13 cellular contexts compared by ENCODE assay signal in the genomic region with DNA sequence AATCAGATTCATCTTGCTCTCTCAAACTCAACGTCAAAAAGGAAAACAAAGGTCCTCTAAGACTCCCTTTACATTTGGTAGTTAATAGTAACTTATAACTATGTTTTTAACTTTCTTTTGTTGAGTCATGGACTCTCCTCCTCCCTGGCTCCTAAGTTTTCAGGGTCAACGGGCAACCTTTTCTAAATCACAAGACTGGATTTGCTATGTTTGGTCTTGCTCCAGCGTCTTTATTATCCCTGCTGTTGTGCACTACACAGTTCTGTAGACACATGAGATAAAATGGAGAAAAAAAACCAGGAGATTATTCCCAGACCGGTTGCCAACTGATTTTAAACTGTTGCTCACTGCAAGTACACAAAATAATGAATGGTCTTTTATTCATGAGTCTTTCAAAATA. TPM values are rescaled to one million over a fixed set of nuclear protein-coding genes. Genes with fewer than 3 reads are reported as not detected.
DNase-seq lines count a peak whose midpoint lies in the region; ATAC-seq, FAIRE-seq and TF ChIP-seq lines count a peak whose summit lies in the region.
"Had no signal": no experiment of that assay in that cellular context is flagged by ENCODE, and none has a peak within 500 bp of the region (broad histone marks: within the 10 kb centered on the region; RNA-seq: fewer than 3 reads in every experiment).

No MANE protein-coding gene starts in this region.

- H3K79me2 ChIP-seq in SK-N-SH (ENCODE audit: insufficient read depth) (peaks cover 31% of the 10 kb centered on the region), hepatocyte (peaks cover 30% of the 10 kb centered on the region)

- peaks cover 0 to 8% of the 10 kb centered on the region in 2 experiments; a peak in 3 of 4 replicates for H3K4me1 ChIP-seq in SK-N-SH (ENCODE audit: control insufficient read depth in 1 of 2, insufficient read depth in 2 of 2, low read depth in 1 of 2, low read length in 1 of 2)
- peaks cover 24 to 27% of the 10 kb centered on the region in 2 donors for H3K4me1 ChIP-seq in adrenal gland (replicated peaks in 1 of 2)
- H3K4me1 ChIP-seq in hepatocyte (ENCODE audit: insufficient read depth): peaks cover 24% of the 10 kb centered on the region
- peaks cover 3 to 9% of the 10 kb centered on the region in 2 donors for H3K4me1 ChIP-seq in small intestine (ENCODE audit: control insufficient read depth in 2 of 2, insufficient read depth in 1 of 2, low read depth in 1 of 2, low read length in 1 of 2)

- DNase-seq in SK-N-SH (no peak), adrenal gland (peak in 3 of 7 donors; percentile 33 to 59 (median 35)), hepatocyte (ENCODE audit: low spot score) (peak; percentile 32), small intestine (peak; percentile 44), NCI-H446 (lab: John Stamatoyannopoulos, UW) (no peak)
- DNase-seq: 8988T; activated gamma-delta T cell; effector CD8-positive, alpha-beta T cell; NCI-H146 had no signal

- intact Hi-C loops in adrenal gland (cut with DNase I): loop anchor here in 1 of 2 donors (10.0 kb wide), 1 partner anchor 106 kb away; no protein-coding TSS in a partner anchor

- H3K27ac ChIP-seq in SK-N-SH (ENCODE audit: low read depth in 2 of 2, low read length in 1 of 2): no peak overlapping the region
- peak overlapping the region in 4 of 5 donors; percentile 15 to 100 (median 74) for H3K27ac ChIP-seq in adrenal gland
- peak overlapping the region; percentile 99 for H3K27ac ChIP-seq in hepatocyte
- H3K27ac ChIP-seq in small intestine (ENCODE audit: low read depth in 1 of 2, low read length in 1 of 2): peak overlapping the region in 1 of 2 donors; percentile 60

- no peaks in the 10 kb centered on the region for H3K9me2 ChIP-seq in SK-N-SH
- no peaks in the 10 kb centered on the region for H3K9me2 ChIP-seq in hepatocyte (replicated peaks; ENCODE audit: insufficient read depth)

- H3K4me2 ChIP-seq in SK-N-SH: no peak overlapping the region
- peak overlapping the region; percentile 44 for H3K4me2 ChIP-seq in hepatocyte

- H3K4me3 ChIP-seq in SK-N-SH (ENCODE audit: low read depth in 2 of 2, low read length in 1 of 2) (no peak overlapping the region), adrenal gland (no peak overlapping the region), hepatocyte (no peak overlapping the region), small intestine (ENCODE audit: low read depth in 1 of 2, low read length in 2 of 2) (no peak overlapping the region)

- FAIRE-seq in small intestine (lab: Jason Lieb, UNC): no peak
- FAIRE-seq: GM18507 had no signal

- H3F3A ChIP-seq in SK-N-SH (replicated peaks; ENCODE audit: insufficient read depth): peaks cover 17% of the 10 kb centered on the region

- H3K36me3 ChIP-seq in SK-N-SH (replicated peaks in 1 of 2; ENCODE audit: control insufficient read depth in 1 of 2, insufficient read depth in 2 of 2, low read length in 1 of 2): no peaks in the 10 kb centered on the region
- H3K36me3 ChIP-seq in adrenal gland (replicated peaks in 1 of 2): no peaks in the 10 kb centered on the region
- H3K36me3 ChIP-seq in hepatocyte (replicated peaks; ENCODE audit: insufficient read depth, low read depth): no peaks in the 10 kb centered on the region
- no peaks in the 10 kb centered on the region for H3K36me3 ChIP-seq in small intestine (ENCODE audit: control insufficient read depth in 2 of 2, insufficient read depth in 2 of 2, low read length in 2 of 2)

- H2AFZ ChIP-seq in SK-N-SH (ENCODE audit: low read depth) (peak overlapping the region; percentile 50; the same call in 1 of the 2 replicates), hepatocyte (peak overlapping the region; percentile 21)

- TF ChIP-seq POLR2A in adrenal gland (IDR thresholded peaks at IDR 0.05): no peak

- H3K9me3 ChIP-seq in SK-N-SH (no peaks in the 10 kb centered on the region), adrenal gland (replicated peaks in 1 of 3) (no peaks in the 10 kb centered on the region), hepatocyte (ENCODE audit: low read depth) (no peaks in the 10 kb centered on the region), small intestine (ENCODE audit: control insufficient read depth, low read depth) (no peaks in the 10 kb centered on the region)

- no peak for TF ChIP-seq EP300 in SK-N-SH (IDR thresholded peaks at IDR 0.05; ENCODE audit: borderline replicate concordance in 1 of 2, low read depth in 1 of 2, low read length in 1 of 2)

- no peak overlapping the region for H3K9ac ChIP-seq in SK-N-SH

- POLR2A ChIA-PET in SK-N-SH (lab: Yijun Ruan, JAX): no interaction called here

- no peak for TF ChIP-seq RAD21 in SK-N-SH (IDR thresholded peaks at IDR 0.05; ENCODE audit: low read length)

- 85% methylated on average over 4 of the region's 4 CpGs for WGBS in SK-N-SH (ENCODE audit: low lambda C conversion rate)
- WGBS in adrenal gland, 4 donors: 17 to 32% (median 24%) methylated on average over 4 of the region's 4 CpGs
- WGBS in hepatocyte (ENCODE audit: low lambda C conversion rate, missing lambda C conversion rate): 32% methylated on average over 4 of the region's 4 CpGs
- 17 to 43% (median 25%) methylated on average over 4 of the region's 4 CpGs for WGBS in small intestine, 3 donors

- CTCF ChIA-PET in SK-N-SH (lab: Yijun Ruan, JAX): interaction anchor here (1.1 kb wide), 1 partner anchor 136 kb away, joined by 3 read pairs; the partner anchor contains the start of gene MED4

- no peak for ATAC-seq in SK-N-SH treated with all-trans-retinoic acid at 6 μM for 48 hours
- ATAC-seq in HG03139 (IDR thresholded peaks at IDR 0.05; ENCODE audit: unreplicated experiment): no peak
- no peak for ATAC-seq in HG03135 (IDR thresholded peaks at IDR 0.05; ENCODE audit: unreplicated experiment)

- no peaks in the 10 kb centered on the region for H3K27me3 ChIP-seq in SK-N-SH (ENCODE audit: insufficient read depth)
- H3K27me3 ChIP-seq in adrenal gland: no peaks in the 10 kb centered on the region
- no peaks in the 10 kb centered on the region for H3K27me3 ChIP-seq in hepatocyte
- no peaks in the 10 kb centered on the region for H3K27me3 ChIP-seq in small intestine (ENCODE audit: control insufficient read depth in 2 of 2, insufficient read depth in 2 of 2, low read length in 2 of 2)

- peaks cover 6% of the 10 kb centered on the region; the same call in 1 of the 2 replicates for H4K20me1 ChIP-seq in SK-N-SH (ENCODE audit: insufficient read depth)
- H4K20me1 ChIP-seq in hepatocyte (ENCODE audit: insufficient read depth, poor library complexity, severe bottlenecking): peaks cover 11% of the 10 kb centered on the region

- TF ChIP-seq CTCF in SK-N-SH (IDR thresholded peaks at IDR 0.05) (no peak), adrenal gland (IDR thresholded peaks at IDR 0.05) (no peak), hepatocyte (IDR thresholded peaks at IDR 0.05; ENCODE audit: poor library complexity) (no peak)

TF ChIP-seq in SK-N-SH, 30 proteins besides CTCF, POLR2A, EP300 and RAD21:
- no peak for TF ChIP-seq TAF1 (IDR thresholded peaks at IDR 0.05; ENCODE audit: borderline replicate concordance, low read depth, low read length)
- no peak for TF ChIP-seq TEAD4 (IDR thresholded peaks at IDR 0.05; ENCODE audit: borderline replicate concordance, insufficient read depth)
- no peak for TF ChIP-seq NRF1 (IDR thresholded peaks at IDR 0.05; ENCODE audit: low read depth, low read length)

TF ChIP-seq in SK-N-SH treated with all-trans-retinoic acid at 6 μM for 48 hours, 23 proteins besides CTCF, POLR2A, EP300 and RAD21 (continues in another document):
- TF ChIP-seq OSR1 (CRISPR knock-in tag; IDR thresholded peaks at IDR 0.05) (no peak), ARNTL (CRISPR knock-in tag; IDR thresholded peaks at IDR 0.05; ENCODE audit: borderline replicate concordance, low read depth) (no peak), CSRNP3 (CRISPR knock-in tag; IDR thresholded peaks at IDR 0.05) (no peak), BACH2 (CRISPR knock-in tag; IDR thresholded peaks at IDR 0.05; ENCODE audit: borderline replicate concordance) (no peak), SNAI2 (CRISPR knock-in tag; IDR thresholded peaks at IDR 0.05) (no peak), ZFP30 (CRISPR knock-in tag; IDR thresholded peaks at IDR 0.05) (no peak), ZNF70 (CRISPR knock-in tag; IDR thresholded peaks at IDR 0.05) (no peak), GLIS3 (CRISPR knock-in tag; IDR thresholded peaks at IDR 0.05) (no peak), ESRRG (CRISPR knock-in tag; IDR thresholded peaks at IDR 0.05) (no peak), TOX (CRISPR knock-in tag; IDR thresholded peaks at IDR 0.05; ENCODE audit: borderline replicate concordance) (no peak)
- TF ChIP-seq, protein P1, sequence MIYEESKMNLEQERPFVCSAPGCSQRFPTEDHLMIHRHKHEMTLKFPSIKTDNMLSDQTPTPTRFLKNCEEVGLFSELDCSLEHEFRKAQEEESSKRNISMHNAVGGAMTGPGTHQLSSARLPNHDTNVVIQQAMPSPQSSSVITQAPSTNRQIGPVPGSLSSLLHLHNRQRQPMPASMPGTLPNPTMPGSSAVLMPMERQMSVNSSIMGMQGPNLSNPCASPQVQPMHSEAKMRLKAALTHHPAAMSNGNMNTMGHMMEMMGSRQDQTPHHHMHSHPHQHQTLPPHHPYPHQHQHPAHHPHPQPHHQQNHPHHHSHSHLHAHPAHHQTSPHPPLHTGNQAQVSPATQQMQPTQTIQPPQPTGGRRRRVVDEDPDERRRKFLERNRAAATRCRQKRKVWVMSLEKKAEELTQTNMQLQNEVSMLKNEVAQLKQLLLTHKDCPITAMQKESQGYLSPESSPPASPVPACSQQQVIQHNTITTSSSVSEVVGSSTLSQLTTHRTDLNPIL (CRISPR knock-in tag; IDR thresholded peaks at IDR 0.05; ENCODE audit: low read depth): no peak

RNA-seq across cellular contexts. Expression of gene ITM2B, which starts 1.9 kb away (rescaled TPM):
- polyA plus RNA-seq in SK-N-SH (2012; rRNA removed) (184 and 186 TPM in 2 replicates), adrenal gland (1,000 to 10,000 TPM in 1 of 3 donors, 100 to 1,000 TPM in 2; 229 to 1,235 (median 504) TPM), hepatocyte (572 and 588 TPM in 2 replicates), small intestine (100 to 1,000 TPM; 288 to 437 (median 349) TPM)
- polyA plus RNA-seq in SK-N-SH (2012; cell fraction: cytosol; rRNA removed): 266 and 330 TPM in 2 replicates
- 81.7 and 136 TPM in 2 replicates for polyA plus RNA-seq in SK-N-SH (2012; cell fraction: nucleus; rRNA removed)
- total RNA-seq in adrenal gland (100 to 1,000 TPM; 582 to 935 (median 789) TPM), hepatocyte (438 and 449 TPM in 2 replicates)

Comparison
In these comparisons a context has a peak if more than half of its experiments do, and no peak if none do; other contexts are left out.
1. DNase-seq: peak in hepatocyte (single experiment) and small intestine (single experiment); none in SK-N-SH (single experiment) and NCI-H446 (0 of 2).
2. H3K27ac ChIP-seq: peak in adrenal gland (4 of 5) and hepatocyte (single experiment); none in SK-N-SH (0 of 2).